1 cellular context compared by ENCODE assay signal in the genomic region with DNA sequence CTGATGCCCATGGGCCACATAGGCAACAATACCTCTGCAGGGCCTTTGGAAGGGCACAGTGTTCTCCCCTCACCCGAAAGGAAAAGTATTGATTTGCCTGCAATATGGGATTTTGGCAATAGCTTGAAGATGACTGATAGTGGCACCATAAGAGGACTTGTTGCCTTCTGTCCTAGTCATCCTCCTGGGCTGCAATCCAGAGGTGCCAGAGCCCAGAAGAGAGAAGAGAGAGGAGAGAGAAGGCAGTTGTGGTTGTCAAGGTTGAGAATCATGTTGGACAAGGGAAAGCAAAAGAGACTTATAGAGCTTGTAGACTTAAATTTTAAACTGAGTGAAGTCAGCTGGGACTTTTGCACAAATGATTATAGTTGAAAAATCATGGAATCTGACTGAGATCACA.
TF ChIP-seq lines count a peak whose summit lies in the region.

No MANE protein-coding gene starts in this region.

TF ChIP-seq in GM23338, 12 proteins besides CTCF, POLR2A, EP300 and RAD21 (continued from another document):
- TF ChIP-seq, protein P1, sequence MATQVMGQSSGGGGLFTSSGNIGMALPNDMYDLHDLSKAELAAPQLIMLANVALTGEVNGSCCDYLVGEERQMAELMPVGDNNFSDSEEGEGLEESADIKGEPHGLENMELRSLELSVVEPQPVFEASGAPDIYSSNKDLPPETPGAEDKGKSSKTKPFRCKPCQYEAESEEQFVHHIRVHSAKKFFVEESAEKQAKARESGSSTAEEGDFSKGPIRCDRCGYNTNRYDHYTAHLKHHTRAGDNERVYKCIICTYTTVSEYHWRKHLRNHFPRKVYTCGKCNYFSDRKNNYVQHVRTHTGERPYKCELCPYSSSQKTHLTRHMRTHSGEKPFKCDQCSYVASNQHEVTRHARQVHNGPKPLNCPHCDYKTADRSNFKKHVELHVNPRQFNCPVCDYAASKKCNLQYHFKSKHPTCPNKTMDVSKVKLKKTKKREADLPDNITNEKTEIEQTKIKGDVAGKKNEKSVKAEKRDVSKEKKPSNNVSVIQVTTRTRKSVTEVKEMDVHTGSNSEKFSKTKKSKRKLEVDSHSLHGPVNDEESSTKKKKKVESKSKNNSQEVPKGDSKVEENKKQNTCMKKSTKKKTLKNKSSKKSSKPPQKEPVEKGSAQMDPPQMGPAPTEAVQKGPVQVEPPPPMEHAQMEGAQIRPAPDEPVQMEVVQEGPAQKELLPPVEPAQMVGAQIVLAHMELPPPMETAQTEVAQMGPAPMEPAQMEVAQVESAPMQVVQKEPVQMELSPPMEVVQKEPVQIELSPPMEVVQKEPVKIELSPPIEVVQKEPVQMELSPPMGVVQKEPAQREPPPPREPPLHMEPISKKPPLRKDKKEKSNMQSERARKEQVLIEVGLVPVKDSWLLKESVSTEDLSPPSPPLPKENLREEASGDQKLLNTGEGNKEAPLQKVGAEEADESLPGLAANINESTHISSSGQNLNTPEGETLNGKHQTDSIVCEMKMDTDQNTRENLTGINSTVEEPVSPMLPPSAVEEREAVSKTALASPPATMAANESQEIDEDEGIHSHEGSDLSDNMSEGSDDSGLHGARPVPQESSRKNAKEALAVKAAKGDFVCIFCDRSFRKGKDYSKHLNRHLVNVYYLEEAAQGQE (IDR thresholded peaks at IDR 0.05; ENCODE audit: unreplicated experiment): no peak
- TF ChIP-seq CREB1 (CRISPR knock-in tag; IDR thresholded peaks at IDR 0.05; ENCODE audit: low read depth) (no peak), STAT1 (IDR thresholded peaks at IDR 0.05; ENCODE audit: unreplicated experiment) (no peak), EZH2phosphoT487 (IDR thresholded peaks at IDR 0.05; ENCODE audit: unreplicated experiment) (no peak), NANOG (IDR thresholded peaks at IDR 0.05; ENCODE audit: borderline replicate concordance) (no peak)
- TF ChIP-seq, protein P2, sequence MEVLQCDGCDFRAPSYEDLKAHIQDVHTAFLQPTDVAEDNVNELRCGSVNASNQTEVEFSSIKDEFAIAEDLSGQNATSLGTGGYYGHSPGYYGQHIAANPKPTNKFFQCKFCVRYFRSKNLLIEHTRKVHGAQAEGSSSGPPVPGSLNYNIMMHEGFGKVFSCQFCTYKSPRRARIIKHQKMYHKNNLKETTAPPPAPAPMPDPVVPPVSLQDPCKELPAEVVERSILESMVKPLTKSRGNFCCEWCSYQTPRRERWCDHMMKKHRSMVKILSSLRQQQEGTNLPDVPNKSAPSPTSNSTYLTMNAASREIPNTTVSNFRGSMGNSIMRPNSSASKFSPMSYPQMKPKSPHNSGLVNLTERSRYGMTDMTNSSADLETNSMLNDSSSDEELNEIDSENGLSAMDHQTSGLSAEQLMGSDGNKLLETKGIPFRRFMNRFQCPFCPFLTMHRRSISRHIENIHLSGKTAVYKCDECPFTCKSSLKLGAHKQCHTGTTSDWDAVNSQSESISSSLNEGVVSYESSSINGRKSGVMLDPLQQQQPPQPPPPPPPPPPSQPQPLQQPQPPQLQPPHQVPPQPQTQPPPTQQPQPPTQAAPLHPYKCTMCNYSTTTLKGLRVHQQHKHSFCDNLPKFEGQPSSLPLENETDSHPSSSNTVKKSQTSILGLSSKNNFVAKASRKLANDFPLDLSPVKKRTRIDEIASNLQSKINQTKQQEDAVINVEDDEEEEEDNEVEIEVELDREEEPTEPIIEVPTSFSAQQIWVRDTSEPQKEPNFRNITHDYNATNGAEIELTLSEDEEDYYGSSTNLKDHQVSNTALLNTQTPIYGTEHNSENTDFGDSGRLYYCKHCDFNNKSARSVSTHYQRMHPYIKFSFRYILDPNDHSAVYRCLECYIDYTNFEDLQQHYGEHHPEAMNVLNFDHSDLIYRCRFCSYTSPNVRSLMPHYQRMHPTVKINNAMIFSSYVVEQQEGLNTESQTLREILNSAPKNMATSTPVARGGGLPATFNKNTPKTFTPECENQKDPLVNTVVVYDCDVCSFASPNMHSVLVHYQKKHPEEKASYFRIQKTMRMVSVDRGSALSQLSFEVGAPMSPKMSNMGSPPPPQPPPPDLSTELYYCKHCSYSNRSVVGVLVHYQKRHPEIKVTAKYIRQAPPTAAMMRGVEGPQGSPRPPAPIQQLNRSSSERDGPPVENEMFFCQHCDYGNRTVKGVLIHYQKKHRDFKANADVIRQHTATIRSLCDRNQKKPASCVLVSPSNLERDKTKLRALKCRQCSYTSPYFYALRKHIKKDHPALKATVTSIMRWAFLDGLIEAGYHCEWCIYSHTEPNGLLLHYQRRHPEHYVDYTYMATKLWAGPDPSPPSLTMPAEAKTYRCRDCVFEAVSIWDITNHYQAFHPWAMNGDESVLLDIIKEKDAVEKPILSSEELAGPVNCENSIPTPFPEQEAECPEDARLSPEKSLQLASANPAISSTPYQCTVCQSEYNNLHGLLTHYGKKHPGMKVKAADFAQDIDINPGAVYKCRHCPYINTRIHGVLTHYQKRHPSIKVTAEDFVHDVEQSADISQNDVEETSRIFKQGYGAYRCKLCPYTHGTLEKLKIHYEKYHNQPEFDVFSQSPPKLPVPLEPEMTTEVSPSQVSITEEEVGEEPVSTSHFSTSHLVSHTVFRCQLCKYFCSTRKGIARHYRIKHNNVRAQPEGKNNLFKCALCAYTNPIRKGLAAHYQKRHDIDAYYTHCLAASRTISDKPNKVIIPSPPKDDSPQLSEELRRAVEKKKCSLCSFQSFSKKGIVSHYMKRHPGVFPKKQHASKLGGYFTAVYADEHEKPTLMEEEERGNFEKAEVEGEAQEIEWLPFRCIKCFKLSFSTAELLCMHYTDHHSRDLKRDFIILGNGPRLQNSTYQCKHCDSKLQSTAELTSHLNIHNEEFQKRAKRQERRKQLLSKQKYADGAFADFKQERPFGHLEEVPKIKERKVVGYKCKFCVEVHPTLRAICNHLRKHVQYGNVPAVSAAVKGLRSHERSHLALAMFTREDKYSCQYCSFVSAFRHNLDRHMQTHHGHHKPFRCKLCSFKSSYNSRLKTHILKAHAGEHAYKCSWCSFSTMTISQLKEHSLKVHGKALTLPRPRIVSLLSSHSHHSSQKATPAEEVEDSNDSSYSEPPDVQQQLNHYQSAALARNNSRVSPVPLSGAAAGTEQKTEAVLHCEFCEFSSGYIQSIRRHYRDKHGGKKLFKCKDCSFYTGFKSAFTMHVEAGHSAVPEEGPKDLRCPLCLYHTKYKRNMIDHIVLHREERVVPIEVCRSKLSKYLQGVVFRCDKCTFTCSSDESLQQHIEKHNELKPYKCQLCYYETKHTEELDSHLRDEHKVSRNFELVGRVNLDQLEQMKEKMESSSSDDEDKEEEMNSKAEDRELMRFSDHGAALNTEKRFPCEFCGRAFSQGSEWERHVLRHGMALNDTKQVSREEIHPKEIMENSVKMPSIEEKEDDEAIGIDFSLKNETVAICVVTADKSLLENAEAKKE (CRISPR knock-in tag; IDR thresholded peaks at IDR 0.05): no peak
